In genomic region chr1:2232255-2232915, GRCh38 we compare ENCODE assay signal across 1 cellular context.
TF ChIP-seq lines count a peak whose summit lies in the region.

No MANE protein-coding gene starts in this region.

TF ChIP-seq in HepG2, 621 proteins besides CTCF, POLR2A, EP300 and RAD21 (continued from another document and continues in another):
- TF ChIP-seq ZNF280D (CRISPR knock-in tag; IDR thresholded peaks at IDR 0.05) (no peak), ZBTB4 (CRISPR knock-in tag; IDR thresholded peaks at IDR 0.05; ENCODE audit: borderline replicate concordance) (no peak), ZNF274 (CRISPR knock-in tag; IDR thresholded peaks at IDR 0.05) (no peak), FOSL1 (CRISPR knock-in tag; IDR thresholded peaks at IDR 0.05; ENCODE audit: borderline replicate concordance) (no peak), DNMT1 (CRISPR knock-in tag; IDR thresholded peaks at IDR 0.05) (no peak), TEAD2 (CRISPR knock-in tag; IDR thresholded peaks at IDR 0.05) (no peak), ZFP90 (CRISPR knock-in tag; IDR thresholded peaks at IDR 0.05; ENCODE audit: borderline replicate concordance) (no peak), PPARG (CRISPR knock-in tag; conservative IDR thresholded peaks at IDR 0.05) (peak; percentile 65), NFATC3 (CRISPR knock-in tag; IDR thresholded peaks at IDR 0.05) (no peak), ZNF703 (CRISPR knock-in tag; IDR thresholded peaks at IDR 0.05; ENCODE audit: borderline replicate concordance) (0 out of 2 replicates have a peak, but pooled peaks have one; percentile 14), MIER2 (CRISPR knock-in tag; IDR thresholded peaks at IDR 0.05) (0 out of 2 replicates have a peak, but pooled peaks have one; percentile 42), KLF9 (CRISPR knock-in tag; IDR thresholded peaks at IDR 0.05; ENCODE audit: low read depth) (no peak), ZNF674 (CRISPR knock-in tag; IDR thresholded peaks at IDR 0.05; ENCODE audit: low read depth) (no peak), GPN1 (CRISPR knock-in tag; IDR thresholded peaks at IDR 0.05; ENCODE audit: borderline replicate concordance) (no peak), AHR (CRISPR knock-in tag; IDR thresholded peaks at IDR 0.05) (no peak), ZNF512B (CRISPR knock-in tag; IDR thresholded peaks at IDR 0.05; ENCODE audit: borderline replicate concordance) (no peak), ZNF225 (CRISPR knock-in tag; IDR thresholded peaks at IDR 0.05) (no peak), LCORL (IDR thresholded peaks at IDR 0.05) (no peak), LCORL (CRISPR knock-in tag; IDR thresholded peaks at IDR 0.05) (peak; percentile 57), ZNF160 (CRISPR knock-in tag; IDR thresholded peaks at IDR 0.05) (no peak), RNF2 (conservative IDR thresholded peaks at IDR 0.05; ENCODE audit: low read depth) (no peak), ZNF512 (CRISPR knock-in tag; IDR thresholded peaks at IDR 0.05) (no peak), SUZ12 (IDR thresholded peaks at IDR 0.05; ENCODE audit: low read depth, low read length) (no peak), TFAP4 (IDR thresholded peaks at IDR 0.05; ENCODE audit: borderline replicate concordance, low read depth) (peak; percentile 59; the same call in 1 of the 2 replicates), ZNF367 (CRISPR knock-in tag; IDR thresholded peaks at IDR 0.05; ENCODE audit: borderline replicate concordance) (no peak), MEIS2 (CRISPR knock-in tag; IDR thresholded peaks at IDR 0.05) (peak; percentile 32; the same call in 1 of the 2 replicates), MTERF4 (CRISPR knock-in tag; IDR thresholded peaks at IDR 0.05) (no peak), ZKSCAN5 (CRISPR knock-in tag; IDR thresholded peaks at IDR 0.05) (no peak), YEATS2 (CRISPR knock-in tag; IDR thresholded peaks at IDR 0.05; ENCODE audit: borderline replicate concordance) (no peak; the same call in 1 of the 2 replicates), REPIN1 (CRISPR knock-in tag; IDR thresholded peaks at IDR 0.05; ENCODE audit: borderline replicate concordance, low read depth) (peak; percentile 47; the same call in 1 of the 2 replicates), MAFK (conservative IDR thresholded peaks at IDR 0.05 in 1 of 2, IDR thresholded peaks at IDR 0.05 in 1 of 2; ENCODE audit: low read length in 2 of 2) (no peak), ZNF660 (CRISPR knock-in tag; IDR thresholded peaks at IDR 0.05; ENCODE audit: borderline replicate concordance, low read depth) (no peak), WIZ (CRISPR knock-in tag; IDR thresholded peaks at IDR 0.05) (no peak), FUBP1 (CRISPR knock-in tag; IDR thresholded peaks at IDR 0.05; ENCODE audit: borderline replicate concordance) (no peak), ZSCAN31 (CRISPR knock-in tag; IDR thresholded peaks at IDR 0.05; ENCODE audit: low read depth) (peak; percentile 34; the same call in 1 of the 2 replicates), SOX5 (CRISPR knock-in tag; IDR thresholded peaks at IDR 0.05; ENCODE audit: borderline replicate concordance) (peak; percentile 74; the same call in 1 of the 2 replicates), SNAPC5 (CRISPR knock-in tag; IDR thresholded peaks at IDR 0.05; ENCODE audit: borderline replicate concordance) (no peak), GATA4 (IDR thresholded peaks at IDR 0.05; ENCODE audit: borderline replicate concordance, low read depth) (no peak), ZNF317 (CRISPR knock-in tag; IDR thresholded peaks at IDR 0.05) (0 out of 2 replicates have a peak, but pooled peaks have one; percentile 33), ZNF224 (CRISPR knock-in tag; IDR thresholded peaks at IDR 0.05) (no peak), ZNF704 (CRISPR knock-in tag; IDR thresholded peaks at IDR 0.05; ENCODE audit: borderline replicate concordance) (no peak), ZNF496 (CRISPR knock-in tag; IDR thresholded peaks at IDR 0.05; ENCODE audit: insufficient replicate concordance) (no peak), CEBPB (IDR thresholded peaks at IDR 0.05; ENCODE audit: borderline replicate concordance, low read depth, low read length) (peak; percentile 90), ZNF776 (CRISPR knock-in tag; IDR thresholded peaks at IDR 0.05) (no peak), ERF (CRISPR knock-in tag; IDR thresholded peaks at IDR 0.05) (no peak), ZNF576 (CRISPR knock-in tag; IDR thresholded peaks at IDR 0.05) (no peak), KLF6 (CRISPR knock-in tag; IDR thresholded peaks at IDR 0.05) (no peak), ELF4 (CRISPR knock-in tag; IDR thresholded peaks at IDR 0.05; ENCODE audit: borderline replicate concordance) (no peak), ZNF432 (CRISPR knock-in tag; IDR thresholded peaks at IDR 0.05; ENCODE audit: borderline replicate concordance) (no peak)
